ENCODE assay signal across 27 cellular contexts in the genomic region with DNA sequence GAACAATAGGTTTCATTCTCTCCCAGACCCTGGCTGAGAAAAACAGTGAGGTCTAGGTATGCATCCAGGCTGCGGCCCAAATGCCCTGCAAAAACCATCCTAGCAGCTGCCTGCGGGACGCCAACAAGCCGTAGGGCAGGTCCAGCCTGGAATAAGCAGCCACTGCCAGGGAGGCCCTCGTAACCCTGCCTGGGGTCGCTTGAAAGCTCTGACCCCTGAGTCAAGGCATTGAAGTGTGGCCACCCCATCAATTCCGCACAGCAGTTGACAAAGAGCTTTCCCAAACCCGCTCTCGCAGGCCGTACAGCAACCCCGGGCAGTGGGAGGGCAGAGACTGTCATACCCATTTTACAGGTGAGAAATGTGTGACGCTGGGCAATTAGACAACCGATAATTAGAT. TPM values are rescaled to one million over a fixed set of nuclear protein-coding genes. Genes with fewer than 3 reads are reported as not detected.
"Had no signal": no experiment of that assay in that cellular context is flagged by ENCODE, and none has a peak within 500 bp of the region (broad histone marks: within the 10 kb centered on the region; RNA-seq: fewer than 3 reads in every experiment).

No MANE protein-coding gene starts in this region.

- H3K36me3 Mint-ChIP-seq: naive B cell had no signal

- DNase-seq: naive B cell; naive thymus-derived CD8-positive, alpha-beta T cell; nucleus accumbens; pancreas; retina; right lobe of liver; sigmoid colon; small intestine; stimulated activated CD4-positive, alpha-beta T cell treated with anti-CD3 and anti-CD28 coated beads, Interleukin-15, amount 100 ng/mL, for 24 hours; stimulated activated CD4-positive, alpha-beta T cell treated with anti-CD3 and anti-CD28 coated beads, Interleukin-2, amount 100 ng/mL, for 24 hours; stimulated activated CD4-positive, alpha-beta T cell treated with anti-CD3 and anti-CD28 coated beads, Interleukin-2, amount 100 ng/mL, for 48 hours; stimulated activated CD4-positive, alpha-beta T cell treated with anti-CD3 and anti-CD28 coated beads, Interleukin-4, amount 100 ng/mL, for 24 hours; stimulated activated naive B cell treated with anti-CD40 and anti-IgM and Interleukin-4, amounts not matched to agents 10 μg/mL and 1 μg/mL and 100 μg/mL, for 72 hours; stimulated activated naive CD4-positive, alpha-beta T cell treated with Interleukin-2 at 50 U/mL for 16 hours; stomach; thyroid gland; trophoblast cell; upper lobe of left lung; uterus had no signal

- H3K27me3 Mint-ChIP-seq: naive B cell; naive thymus-derived CD8-positive, alpha-beta T cell; stimulated activated naive B cell treated with anti-CD40 and anti-IgM and Interleukin-4, amounts not matched to agents 10 μg/mL and 1 μg/mL and 100 μg/mL, for 72 hours; stimulated activated naive CD8-positive, alpha-beta T cell treated with anti-CD3 and anti-CD28 coated beads, Interleukin-15, Interleukin-2, amounts not matched to agents 100 ng/mL and 50 ng/mL, for 24 hours had no signal

- H3K36me3 ChIP-seq: pancreas, prostate gland, right atrium auricular region, right lobe of liver, sigmoid colon, thoracic aorta, thyroid gland, upper lobe of left lung, uterus had no signal

- H3K9me3 ChIP-seq: neutrophil, pancreas, prostate gland, right atrium auricular region, right lobe of liver, sigmoid colon, stomach, thoracic aorta, thyroid gland, tibial nerve, upper lobe of left lung, uterus had no signal

- H3K27ac ChIP-seq: neutrophil, pancreas, prostate gland, right atrium auricular region, right lobe of liver, sigmoid colon, stomach, thoracic aorta, thyroid gland, tibial nerve, upper lobe of left lung, uterus had no signal

- H3K27me3 ChIP-seq: neutrophil, pancreas, right atrium auricular region, right lobe of liver, sigmoid colon, stomach, thyroid gland, tibial nerve, upper lobe of left lung, uterus had no signal

- H3K27ac Mint-ChIP-seq: naive thymus-derived CD8-positive, alpha-beta T cell; stimulated activated effector memory CD8-positive, alpha-beta T cell treated with anti-CD3 and anti-CD28 coated beads, Interleukin-12 subunit alpha, Interleukin-12 subunit beta, amount 100 ng/mL, for 72 hours; stimulated activated naive B cell treated with anti-CD40 and anti-IgM and Interleukin-4, amounts not matched to agents 10 μg/mL and 1 μg/mL and 100 μg/mL, for 72 hours; stimulated activated naive CD8-positive, alpha-beta T cell treated with anti-CD3 and anti-CD28 coated beads, Interleukin-15, Interleukin-2, amounts not matched to agents 100 ng/mL and 50 ng/mL, for 24 hours had no signal

- H3K4me1 Mint-ChIP-seq: naive B cell; stimulated activated effector memory CD8-positive, alpha-beta T cell treated with anti-CD3 and anti-CD28 coated beads, Interleukin-12 subunit alpha, Interleukin-12 subunit beta, amount 100 ng/mL, for 72 hours had no signal

- H3K4me3 ChIP-seq: pancreas, prostate gland, right atrium auricular region, right lobe of liver, sigmoid colon, stomach, thoracic aorta, thyroid gland, tibial nerve, upper lobe of left lung, uterus had no signal

- H3K4me3 Mint-ChIP-seq: naive B cell; naive thymus-derived CD8-positive, alpha-beta T cell; stimulated activated effector memory CD8-positive, alpha-beta T cell treated with anti-CD3 and anti-CD28 coated beads, Interleukin-12 subunit alpha, Interleukin-12 subunit beta, amount 100 ng/mL, for 72 hours; stimulated activated naive B cell treated with anti-CD40 and anti-IgM and Interleukin-4, amounts not matched to agents 10 μg/mL and 1 μg/mL and 100 μg/mL, for 72 hours; stimulated activated naive CD8-positive, alpha-beta T cell treated with anti-CD3 and anti-CD28 coated beads, Interleukin-15, Interleukin-2, amounts not matched to agents 100 ng/mL and 50 ng/mL, for 24 hours had no signal

- ATAC-seq: naive thymus-derived CD8-positive, alpha-beta T cell; pancreas; right lobe of liver; stimulated activated effector memory CD8-positive, alpha-beta T cell treated with anti-CD3 and anti-CD28 coated beads, Interleukin-12 subunit alpha, Interleukin-12 subunit beta, amount 100 ng/mL, for 72 hours; stimulated activated naive B cell treated with anti-CD40 and anti-IgM and Interleukin-4, amounts not matched to agents 10 μg/mL and 1 μg/mL and 100 μg/mL, for 72 hours had no signal

- FAIRE-seq: pancreas, small intestine had no signal

- H3K4me1 ChIP-seq: pancreas, prostate gland, right lobe of liver, stomach, thyroid gland, tibial nerve, upper lobe of left lung, uterus had no signal

- H3K9me3 Mint-ChIP-seq: naive B cell; naive thymus-derived CD8-positive, alpha-beta T cell; stimulated activated effector memory CD8-positive, alpha-beta T cell treated with anti-CD3 and anti-CD28 coated beads, Interleukin-12 subunit alpha, Interleukin-12 subunit beta, amount 100 ng/mL, for 72 hours; stimulated activated naive B cell treated with anti-CD40 and anti-IgM and Interleukin-4, amounts not matched to agents 10 μg/mL and 1 μg/mL and 100 μg/mL, for 72 hours; stimulated activated naive CD8-positive, alpha-beta T cell treated with anti-CD3 and anti-CD28 coated beads, Interleukin-15, Interleukin-2, amounts not matched to agents 100 ng/mL and 50 ng/mL, for 24 hours had no signal

RNA-seq across cellular contexts. Expression of gene TRPV3, which starts 40.5 kb away (rescaled TPM):
- total RNA-seq: pulmonary artery endothelial cell had no signal
